33 cellular contexts compared by ENCODE assay signal in the genomic region with DNA sequence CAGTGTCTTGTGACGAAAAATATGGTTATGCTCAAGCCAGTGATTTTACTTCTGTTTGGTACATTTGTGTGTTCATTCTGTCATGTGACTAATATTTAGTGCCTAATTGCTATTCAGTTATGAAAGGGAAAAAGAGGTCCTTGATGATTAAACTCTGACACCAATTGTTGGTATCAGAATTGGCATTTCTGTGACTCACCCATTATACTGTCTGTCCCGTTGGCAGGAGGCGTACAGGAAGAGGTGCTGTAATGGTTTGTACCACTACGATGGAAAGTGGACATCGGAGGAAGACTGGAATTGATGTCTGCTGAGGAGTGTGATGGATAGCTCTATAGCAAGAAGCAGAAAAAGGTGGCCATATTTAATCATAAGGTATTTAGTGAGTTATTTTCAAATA.
DNase-seq lines count a peak whose midpoint lies in the region; ATAC-seq, FAIRE-seq and TF ChIP-seq lines count a peak whose summit lies in the region.
"Had no signal": no experiment of that assay in that cellular context is flagged by ENCODE, and none has a peak within 500 bp of the region (broad histone marks: within the 10 kb centered on the region; RNA-seq: fewer than 3 reads in every experiment).

No MANE protein-coding gene starts in this region.

- intact Hi-C loops in HepG2 (cut with micrococcal nuclease; ENCODE audit: unreplicated experiment) (no loop called here), right lobe of liver (cut with DNase I) (no loop called here), activated B cell treated with CpG ODN at 0.5 μM for 24 hours (cut with micrococcal nuclease) (loop anchor here (10.0 kb wide), 2 partner anchors 845 to 1045 kb away; partner anchors contain the start of gene MBD2)

- H3K36me3 ChIP-seq in HepG2 (replicated peaks in 1 of 2; ENCODE audit: control insufficient read depth in 1 of 2, insufficient read depth in 2 of 2, low read length in 2 of 2), result no peaks in the 10 kb centered on the region
- H3K36me3 ChIP-seq in right lobe of liver, result no peaks in the 10 kb centered on the region
- H3K36me3 ChIP-seq: ovary had no signal

- peak overlapping the region; percentile 55 for H3K4me3 Mint-ChIP-seq in activated B cell treated with CpG ODN at 0.5 μM for 24 hours
- no peak overlapping the region for H3K4me3 Mint-ChIP-seq in glutamatergic neuron (ENCODE audit: unreplicated experiment)
- H3K4me3 Mint-ChIP-seq: activated CD4-positive, alpha-beta T cell treated with anti-CD3 and anti-CD28 coated beads, Interleukin-2, amount 10 ng/mL, durations not matched to agents 24 days and 14 days; brain; immature natural killer cell; type B pancreatic cell had no signal

- no TSS peak for BruUV-seq in HepG2 (replicated peaks; lab: Mats Ljungman, UMichigan)

- no peak overlapping the region for H2AFZ ChIP-seq in HepG2 (ENCODE audit: low read length)

- POLR2A ChIA-PET in HepG2 (lab: Yijun Ruan, JAX), result no interaction called here
- POLR2A ChIA-PET in activated B cell treated with CpG ODN at 0.5 μM for 24 hours (lab: Charles Lee), result interaction anchor here (0.7 to 3.9 kb wide), 5 partner anchors 9 to 51 kb away, joined by 3 to 21 read pairs (median 13); no protein-coding TSS in a partner anchor

- TF ChIP-seq CTCF in HepG2 (CRISPR knock-in tag; IDR thresholded peaks at IDR 0.05) (no peak), right lobe of liver (IDR thresholded peaks at IDR 0.05) (no peak), activated B cell treated with CpG ODN at 0.5 μM for 24 hours (IDR thresholded peaks at IDR 0.05) (no peak), glutamatergic neuron (IDR thresholded peaks at IDR 0.05; ENCODE audit: partially characterized antibody, unreplicated experiment) (no peak)

- H3K27me3 Mint-ChIP-seq in activated B cell treated with CpG ODN at 0.5 μM for 24 hours, result no peaks in the 10 kb centered on the region
- H3K27me3 Mint-ChIP-seq in glutamatergic neuron (ENCODE audit: unreplicated experiment), result no peaks in the 10 kb centered on the region
- H3K27me3 Mint-ChIP-seq: activated CD4-positive, alpha-beta T cell treated with anti-CD3 and anti-CD28 coated beads, Interleukin-2, amount 10 ng/mL, durations not matched to agents 24 days and 14 days; brain; type B pancreatic cell had no signal

- in situ Hi-C loops in HepG2 (cut with HindIII; ENCODE audit: extremely low pct_ligation_motif_present, low pct_unique_long_range_greater_than_20kb), result no loop called here

- no peaks in the 10 kb centered on the region for H3K9me3 Mint-ChIP-seq in activated B cell treated with CpG ODN at 0.5 μM for 24 hours
- peaks cover 1% of the 10 kb centered on the region for H3K9me3 Mint-ChIP-seq in glutamatergic neuron (ENCODE audit: unreplicated experiment)
- H3K9me3 Mint-ChIP-seq: brain, immature natural killer cell had no signal

- FAIRE-seq in HepG2 (lab: Jason Lieb, UNC), result no peak

- H4K20me1 ChIP-seq in HepG2 (ENCODE audit: insufficient read depth, low read length), result no peaks in the 10 kb centered on the region

- TF ChIP-seq POLR2A in HepG2 (IDR thresholded peaks at IDR 0.05; ENCODE audit: insufficient read depth in 1 of 2, low read depth in 2 of 2, low read length in 2 of 2), result no peak
- TF ChIP-seq POLR2A in right lobe of liver (IDR thresholded peaks at IDR 0.05), result no peak

- H3K4me1 Mint-ChIP-seq in activated B cell treated with CpG ODN at 0.5 μM for 24 hours (peaks cover 79% of the 10 kb centered on the region), glutamatergic neuron (ENCODE audit: low read depth, unreplicated experiment) (peaks cover 19% of the 10 kb centered on the region)

- no peak for TF ChIP-seq EP300 in HepG2 (IDR thresholded peaks at IDR 0.05; ENCODE audit: low read depth in 2 of 2, low read length in 2 of 2)
- TF ChIP-seq EP300 in HepG2 (CRISPR knock-in tag; IDR thresholded peaks at IDR 0.05; ENCODE audit: borderline replicate concordance), result no peak

- 5% methylated on average over 5 of the region's 5 CpGs for WGBS in HepG2 (ENCODE audit: low lambda C conversion rate)
- 60% methylated on average over 5 of the region's 5 CpGs for WGBS in right lobe of liver (ENCODE audit: insufficient coverage, low coverage, low lambda C conversion rate, missing lambda C conversion rate)

- H3K27ac ChIP-seq in HepG2 (ENCODE audit: extremely low read length, insufficient read depth, low read length), result no peak overlapping the region
- no peak overlapping the region for H3K27ac ChIP-seq in right lobe of liver
- H3K27ac ChIP-seq: C4-2B, ovary, WERI-Rb-1 had no signal

- H3K27me3 ChIP-seq in HepG2 (ENCODE audit: control insufficient read depth in 1 of 2, insufficient read depth in 2 of 2, low read length in 2 of 2) (no peaks in the 10 kb centered on the region), right lobe of liver (no peaks in the 10 kb centered on the region)
- H3K27me3 ChIP-seq: ovary had no signal

- H3K9me3 ChIP-seq in HepG2 (ENCODE audit: low read length), result no peaks in the 10 kb centered on the region
- H3K9me3 ChIP-seq in right lobe of liver, result no peaks in the 10 kb centered on the region
- H3K9me3 ChIP-seq: Caco-2, ovary had no signal

- no peak for DNase-seq in HepG2 (ENCODE audit: low spot score)
- no peak for DNase-seq in right lobe of liver
- no peak for DNase-seq in activated B cell treated with CpG ODN at 0.5 μM for 24 hours
- no peak for DNase-seq in glutamatergic neuron
- DNase-seq in activated gamma-delta T cell (lab: John Stamatoyannopoulos, UW), result no peak
- no peak for DNase-seq in NCI-H446 (lab: John Stamatoyannopoulos, UW)
- DNase-seq in NCI-H2196 treated with DMSO at 0.1 percent for 48 hours (lab: John Stamatoyannopoulos, UW; ENCODE audit: unreplicated experiment), result no peak
- DNase-seq: 8988T; activated CD4-positive, alpha-beta T cell treated with anti-CD3 and anti-CD28 coated beads, Interleukin-2, amount 10 ng/mL, durations not matched to agents 24 days and 14 days; activated T-cell treated with anti-CD3 and anti-CD28 coated beads, Interleukin-2, amount 50 U/mL, for 48 hours; Caco-2; DMS79; effector CD4-positive, alpha-beta T cell; erythroblast; GDM1; GOT3; immature natural killer cell; mesenchymal stem cell; NCI-H1092 treated with DMSO at 0.1 percent for 48 hours; NCI-H187; NCI-H2171; NCI-H526; ovary; SIG-M5; stimulated activated CD4-positive, alpha-beta T cell treated with anti-CD3 and anti-CD28 coated beads, Interleukin-15, amount 100 ng/mL, for 24 hours; stimulated activated CD4-positive, alpha-beta T cell treated with anti-CD3 and anti-CD28 coated beads, Interleukin-4, amount 100 ng/mL, for 4 hours; T1000; WERI-Rb-1 had no signal

- TF ChIP-seq RAD21 in HepG2 (CRISPR knock-in tag; IDR thresholded peaks at IDR 0.05), result no peak

- H3K4me3 ChIP-seq in HepG2 (replicated peaks in 1 of 3; ENCODE audit: insufficient read depth in 1 of 3, low read depth in 2 of 3, low read length in 3 of 3) (no peak overlapping the region), right lobe of liver (no peak overlapping the region)
- H3K4me3 ChIP-seq: ovary had no signal

- H3K4me1 ChIP-seq in HepG2 (ENCODE audit: insufficient read depth, low read length) (no peaks in the 10 kb centered on the region), right lobe of liver (peaks cover 0 to 3% (median 0%) of the 10 kb centered on the region in 4 donors)

- H3K4me2 ChIP-seq in HepG2 (ENCODE audit: low read depth, low read length), result no peak overlapping the region

- no peak for ATAC-seq in HepG2
- ATAC-seq in right lobe of liver, result no peak
- ATAC-seq in activated B cell treated with CpG ODN at 0.5 μM for 24 hours (ENCODE audit: low read depth), result no peak
- no peak for ATAC-seq in GM18520 (IDR thresholded peaks at IDR 0.05; ENCODE audit: unreplicated experiment)
- ATAC-seq: Panc1 had no signal

- no peaks in the 10 kb centered on the region for H3K79me2 ChIP-seq in HepG2 (ENCODE audit: insufficient read depth, low read length)

- no peak overlapping the region for H3K9ac ChIP-seq in HepG2 (ENCODE audit: insufficient read depth, low read depth, low read length)

- peaks cover 85% of the 10 kb centered on the region for H3K36me3 Mint-ChIP-seq in activated B cell treated with CpG ODN at 0.5 μM for 24 hours (ENCODE audit: low read depth)
- peaks cover 5% of the 10 kb centered on the region for H3K36me3 Mint-ChIP-seq in glutamatergic neuron (ENCODE audit: unreplicated experiment)

- CTCF ChIA-PET in HepG2 (lab: Yijun Ruan, JAX; ENCODE audit: low intra/inter-chr PET ratio, low total read pairs) (no interaction called here), activated B cell treated with CpG ODN at 0.5 μM for 24 hours (lab: Charles Lee) (interaction anchor here (14.9 kb wide), 1 partner anchor 37 kb away, joined by 165 read pairs; no protein-coding TSS in a partner anchor)

- H3K27ac Mint-ChIP-seq in activated B cell treated with CpG ODN at 0.5 μM for 24 hours (peak overlapping the region; percentile 93), glutamatergic neuron (ENCODE audit: unreplicated experiment) (peak overlapping the region; percentile 31)
- H3K27ac Mint-ChIP-seq: activated CD4-positive, alpha-beta T cell treated with anti-CD3 and anti-CD28 coated beads, Interleukin-2, amount 10 ng/mL, durations not matched to agents 24 days and 14 days; brain; immature natural killer cell; type B pancreatic cell had no signal

TF ChIP-seq in HepG2, 621 proteins besides CTCF, POLR2A, EP300 and RAD21:
- 0 out of 2 replicates have a peak, but pooled peaks have one; percentile 10 for TF ChIP-seq CREB1 (IDR thresholded peaks at IDR 0.05)
- TF ChIP-seq CREB1 (CRISPR knock-in tag; IDR thresholded peaks at IDR 0.05), result no peak
- TF ChIP-seq, protein P1, sequence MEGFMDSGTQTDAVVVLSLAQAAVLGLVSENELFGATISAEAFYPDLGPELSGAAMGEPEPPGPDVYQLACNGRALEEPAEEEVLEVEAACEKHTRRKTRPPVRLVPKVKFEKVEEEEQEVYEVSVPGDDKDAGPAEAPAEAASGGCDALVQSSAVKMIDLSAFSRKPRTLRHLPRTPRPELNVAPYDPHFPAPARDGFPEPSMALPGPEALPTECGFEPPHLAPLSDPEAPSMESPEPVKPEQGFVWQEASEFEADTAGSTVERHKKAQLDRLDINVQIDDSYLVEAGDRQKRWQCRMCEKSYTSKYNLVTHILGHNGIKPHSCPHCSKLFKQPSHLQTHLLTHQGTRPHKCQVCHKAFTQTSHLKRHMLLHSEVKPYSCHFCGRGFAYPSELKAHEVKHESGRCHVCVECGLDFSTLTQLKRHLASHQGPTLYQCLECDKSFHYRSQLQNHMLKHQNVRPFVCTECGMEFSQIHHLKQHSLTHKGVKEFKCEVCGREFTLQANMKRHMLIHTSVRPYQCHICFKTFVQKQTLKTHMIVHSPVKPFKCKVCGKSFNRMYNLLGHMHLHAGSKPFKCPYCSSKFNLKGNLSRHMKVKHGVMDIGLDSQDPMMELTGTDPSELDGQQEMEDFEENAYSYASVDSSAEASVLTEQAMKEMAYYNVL (CRISPR knock-in tag; IDR thresholded peaks at IDR 0.05; ENCODE audit: borderline replicate concordance), result no peak
